ENCODE assay signal across 33 cellular contexts in genomic region chr10:47098238-47098637, GRCh38.
DNase-seq lines count a peak whose midpoint lies in the region; ATAC-seq, FAIRE-seq and TF ChIP-seq lines count a peak whose summit lies in the region.
"Had no signal": no experiment of that assay in that cellular context is flagged by ENCODE, and none has a peak within 500 bp of the region (broad histone marks: within the 10 kb centered on the region; RNA-seq: fewer than 3 reads in every experiment).

No MANE protein-coding gene starts in this region.

- no peaks in the 10 kb centered on the region for H3K36me3 ChIP-seq in K562 (ENCODE audit: control insufficient read depth, insufficient read depth, low read length)
- no peaks in the 10 kb centered on the region for H3K36me3 ChIP-seq in Karpas-422 (ENCODE audit: insufficient read depth, low read length)
- H3K36me3 ChIP-seq: BE2C; BLaER1; BLaER1 treated with 17β-estradiol and CSF1 and Interleukin-3, amounts not matched to agents 10 nM and 100 nM had no signal

- no peak for TF ChIP-seq EP300 in K562 (IDR thresholded peaks at IDR 0.05; ENCODE audit: low read length)

- H3K9me2 ChIP-seq in Karpas-422 (replicated peaks; ENCODE audit: insufficient read depth, low read length) = no peaks in the 10 kb centered on the region

- in situ Hi-C loops in K562 (cut with MboI) = no loop called here

- H3K27ac Mint-ChIP-seq in osteocyte (ENCODE audit: unreplicated experiment) (no peak overlapping the region), T-cell (no peak overlapping the region)
- H3K27ac Mint-ChIP-seq: B cell; CD14-positive monocyte; CD4-positive, alpha-beta memory T cell; CD4-positive, alpha-beta T cell; CD4-positive, CD25-positive, alpha-beta regulatory T cell; CD8-positive, alpha-beta T cell had no signal

- no peak overlapping the region for H3K4me2 ChIP-seq in K562 (ENCODE audit: insufficient read depth, low read length)
- no peak overlapping the region for H3K4me2 ChIP-seq in Karpas-422 (ENCODE audit: low read depth, low read length, poor library complexity, severe bottlenecking)
- H3K4me2 ChIP-seq: A549, BLaER1 had no signal

- H3K27me3 Mint-ChIP-seq in osteocyte (ENCODE audit: unreplicated experiment) = peaks cover 2% of the 10 kb centered on the region
- peaks cover 0 to 2% of the 10 kb centered on the region in 2 donors for H3K27me3 Mint-ChIP-seq in T-cell
- H3K27me3 Mint-ChIP-seq: CD4-positive, alpha-beta memory T cell; CD4-positive, alpha-beta T cell; CD4-positive, CD25-positive, alpha-beta regulatory T cell; CD8-positive, alpha-beta memory T cell had no signal

- TF ChIP-seq CTCF in K562 (IDR thresholded peaks at IDR 0.05 in 2 of 3, conservative IDR thresholded peaks at IDR 0.05 in 1 of 3; ENCODE audit: insufficient read depth in 2 of 3, low read depth in 1 of 3, low read length in 3 of 3) (no peak), osteocyte (IDR thresholded peaks at IDR 0.05) (no peak)

- H3K9me1 ChIP-seq in K562 (ENCODE audit: control insufficient read depth, insufficient read depth, low read length) = no peaks in the 10 kb centered on the region

- ATAC-seq in K562 (no peak), T-cell (replicated peaks in 1 of 4) (no peak)
- ATAC-seq: A549; CD8-positive, alpha-beta T cell had no signal

- FAIRE-seq in K562 (lab: Jason Lieb, UNC) = no peak
- FAIRE-seq: A204.1, A549, D721Med had no signal

- H3K27me3 ChIP-seq in K562 (ENCODE audit: control insufficient read depth in 2 of 2, insufficient read depth in 2 of 2, low read length in 2 of 2) = peaks cover 10 to 34% of the 10 kb centered on the region in 2 experiments; a peak in 3 of 5 replicates
- no peaks in the 10 kb centered on the region for H3K27me3 ChIP-seq in Karpas-422 (ENCODE audit: low read length)
- H3K27me3 ChIP-seq: BE2C had no signal

- POLR2A ChIA-PET in K562 (lab: Yijun Ruan, JAX) (no interaction called here), T-cell (lab: Charles Lee) (no interaction called here)

- no TSS peak for BruUV-seq in K562 (replicated peaks; lab: Mats Ljungman, UMichigan)

- 2% methylated on average over 3 of the region's 3 CpGs for WGBS in K562 (ENCODE audit: insufficient coverage, low coverage, missing lambda C conversion rate)

- H3K9ac ChIP-seq in K562 (ENCODE audit: insufficient read depth in 1 of 2, low read depth in 2 of 2, low read length in 2 of 2) (no peak overlapping the region), Karpas-422 (ENCODE audit: low read length) (no peak overlapping the region)
- H3K9ac ChIP-seq: BLaER1; BLaER1 treated with 17β-estradiol and CSF1 and Interleukin-3, amounts not matched to agents 10 nM and 100 nM had no signal

- H3K4me1 Mint-ChIP-seq in osteocyte (ENCODE audit: unreplicated experiment) = no peaks in the 10 kb centered on the region
- H3K4me1 Mint-ChIP-seq in T-cell = no peaks in the 10 kb centered on the region
- H3K4me1 Mint-ChIP-seq: B cell; CD14-positive monocyte; CD4-positive, alpha-beta memory T cell; CD4-positive, CD25-positive, alpha-beta regulatory T cell; CD8-positive, alpha-beta memory T cell had no signal

- H2AFZ ChIP-seq in K562 (ENCODE audit: low read depth, low read length) (no peak overlapping the region), Karpas-422 (ENCODE audit: low read length) (no peak overlapping the region)

- H3K27ac ChIP-seq in K562 (ENCODE audit: extremely low read depth, low read depth, low read length) = no peak overlapping the region
- no peak overlapping the region for H3K27ac ChIP-seq in Karpas-422 (ENCODE audit: low read length)
- H3K27ac ChIP-seq: 22Rv1; A549; BLaER1; BLaER1 treated with 17β-estradiol and CSF1 and Interleukin-3, amounts not matched to agents 10 nM and 100 nM; C4-2B had no signal

- H3K36me3 Mint-ChIP-seq in osteocyte (ENCODE audit: unreplicated experiment) (no peaks in the 10 kb centered on the region), T-cell (no peaks in the 10 kb centered on the region)
- H3K36me3 Mint-ChIP-seq: CD14-positive monocyte; CD4-positive, alpha-beta memory T cell; CD4-positive, CD25-positive, alpha-beta regulatory T cell; CD8-positive, alpha-beta memory T cell; CD8-positive, alpha-beta T cell had no signal

- no peak for TF ChIP-seq RAD21 in K562 (CRISPR knock-in tag; conservative IDR thresholded peaks at IDR 0.05 in 1 of 2, IDR thresholded peaks at IDR 0.05 in 1 of 2)

- CTCF ChIA-PET in K562 (lab: Yijun Ruan, JAX; ENCODE audit: low intra/inter-chr PET ratio) = no interaction called here
- CTCF ChIA-PET in T-cell (lab: Charles Lee) = no interaction called here

- no peaks in the 10 kb centered on the region for H3K9me3 ChIP-seq in K562 (replicated peaks; ENCODE audit: control insufficient read depth, insufficient read depth, low read depth, low read length)
- no peaks in the 10 kb centered on the region for H3K9me3 ChIP-seq in Karpas-422 (ENCODE audit: low read length)
- H3K9me3 ChIP-seq: BE2C had no signal

- H3K9me3 Mint-ChIP-seq in osteocyte (ENCODE audit: unreplicated experiment) = peaks cover 6% of the 10 kb centered on the region
- no peaks in the 10 kb centered on the region for H3K9me3 Mint-ChIP-seq in T-cell
- H3K9me3 Mint-ChIP-seq: CD4-positive, alpha-beta T cell; CD4-positive, CD25-positive, alpha-beta regulatory T cell; CD8-positive, alpha-beta T cell had no signal

- H3K79me2 ChIP-seq in K562 (ENCODE audit: control insufficient read depth, insufficient read depth, low read length) = no peaks in the 10 kb centered on the region
- no peaks in the 10 kb centered on the region for H3K79me2 ChIP-seq in Karpas-422 (ENCODE audit: low read length)

- H4K20me1 ChIP-seq in K562 (replicated peaks; ENCODE audit: control insufficient read depth, insufficient read depth, low read length) = no peaks in the 10 kb centered on the region
- no peaks in the 10 kb centered on the region for H4K20me1 ChIP-seq in Karpas-422 (ENCODE audit: insufficient read depth, low read depth, low read length)
- H4K20me1 ChIP-seq: BLaER1; BLaER1 treated with 17β-estradiol and CSF1 and Interleukin-3, amounts not matched to agents 10 nM and 100 nM had no signal

- DNase-seq in K562 (ENCODE audit: extremely low read depth in 1 of 4, low spot score in 3 of 4) (no peak), osteocyte (ENCODE audit: extremely low spot score, unreplicated experiment) (peak; percentile 1), Karpas-422 (no peak), T-cell (no peak)
- DNase-seq: 8988T; ACHN; AML-193; BE2C; C1 segment of cervical spinal cord; Caco-2; Calu3; CD4-positive, alpha-beta memory T cell; CD4-positive, alpha-beta T cell; CD4-positive, CD25-positive, alpha-beta regulatory T cell; CD8-positive, alpha-beta memory T cell; CD8-positive, alpha-beta T cell; COR-L47; DMS 273 treated with DMSO at 0.1 percent for 48 hours; DMS153; DMS53; DMS79; DMS79 treated with DMSO at 0.1 percent for 48 hours; DND-41; EL had no signal

- H3K4me3 ChIP-seq in K562 = no peak overlapping the region
- no peak overlapping the region for H3K4me3 ChIP-seq in Karpas-422 (ENCODE audit: low read length)
- H3K4me3 ChIP-seq: A549; BLaER1; BLaER1 treated with 17β-estradiol and CSF1 and Interleukin-3, amounts not matched to agents 10 nM and 100 nM had no signal

- intact Hi-C loops in K562 (cut with micrococcal nuclease) = no loop called here

- H3K4me3 Mint-ChIP-seq in osteocyte (ENCODE audit: unreplicated experiment) (no peak overlapping the region), T-cell (no peak overlapping the region)
- H3K4me3 Mint-ChIP-seq: B cell; CD14-positive monocyte; CD4-positive, alpha-beta memory T cell; CD4-positive, alpha-beta T cell; CD4-positive, CD25-positive, alpha-beta regulatory T cell; CD8-positive, alpha-beta memory T cell; CD8-positive, alpha-beta T cell had no signal

- no peak for TF ChIP-seq POLR2A in K562 (conservative IDR thresholded peaks at IDR 0.05)

- no peaks in the 10 kb centered on the region for H3K4me1 ChIP-seq in K562 (replicated peaks in 1 of 2; ENCODE audit: control insufficient read depth in 2 of 2, insufficient read depth in 2 of 2, low read length in 2 of 2)
- no peaks in the 10 kb centered on the region for H3K4me1 ChIP-seq in Karpas-422 (ENCODE audit: low read length)
- H3K4me1 ChIP-seq: A549, BE2C, Caco-2 had no signal

TF ChIP-seq in K562, 482 proteins besides CTCF, POLR2A, EP300 and RAD21 (continues in another document):
- TF ChIP-seq CUX1 (CRISPR knock-in tag; IDR thresholded peaks at IDR 0.05) = peak; percentile 97
